Comparison of ENCODE assay signal across 23 cellular contexts in genomic region chr14:64782196-64782595, GRCh38.
"Had no signal": no experiment of that assay in that cellular context is flagged by ENCODE, and none has a peak within 500 bp of the region (broad histone marks: within the 10 kb centered on the region; RNA-seq: fewer than 3 reads in every experiment).

No MANE protein-coding gene starts in this region.

- H3K27ac Mint-ChIP-seq: mesothelial cell of epicardium, naive B cell had no signal

- DNase-seq: dermis blood vessel endothelial cell; dorsolateral prefrontal cortex; effector CD4-positive, alpha-beta T cell; effector memory CD4-positive, alpha-beta T cell; foreskin keratinocyte; heart left ventricle; hypothalamus; immature natural killer cell; islet precursor cell; kidney; kidney glomerular epithelial cell; left colon; left ventricle myocardium inferior; lower lobe of right lung; mesenchymal stem cell; mucosa of descending colon; naive B cell had no signal

- ATAC-seq: foreskin keratinocyte, gastroesophageal sphincter, heart left ventricle, left colon, left lobe of liver, lower lobe of right lung, mucosa of descending colon had no signal

- H3K4me1 Mint-ChIP-seq: immature natural killer cell, mesothelial cell of epicardium, naive B cell had no signal

- H3K4me3 Mint-ChIP-seq: immature natural killer cell, mesothelial cell of epicardium, naive B cell had no signal

- H3K9me3 ChIP-seq: esophagus muscularis mucosa, gastroesophageal sphincter, heart left ventricle, left ventricle myocardium inferior, lower lobe of right lung, mucosa of descending colon had no signal

- H3K4me1 ChIP-seq: foreskin keratinocyte, lower lobe of right lung had no signal

- H3K36me3 Mint-ChIP-seq: immature natural killer cell, naive B cell had no signal

- H3K4me3 ChIP-seq: coronary artery, dorsolateral prefrontal cortex, esophagus muscularis mucosa, gastroesophageal sphincter, heart left ventricle, hepatocyte, left ventricle myocardium inferior, lower lobe of right lung, mucosa of descending colon had no signal

- H3K79me2 ChIP-seq: hepatocyte had no signal

- H2AFZ ChIP-seq: hepatocyte had no signal

- H3K27ac ChIP-seq: coronary artery, dorsolateral prefrontal cortex, esophagus muscularis mucosa, foreskin keratinocyte, gastroesophageal sphincter, heart left ventricle, hepatocyte, left ventricle myocardium inferior, lower lobe of right lung had no signal

- H3K36me3 ChIP-seq: gastroesophageal sphincter, lower lobe of right lung had no signal

- H3K4me2 ChIP-seq: hepatocyte had no signal

- H3K27me3 ChIP-seq: dorsolateral prefrontal cortex, esophagus muscularis mucosa, foreskin keratinocyte, gastroesophageal sphincter, heart left ventricle, hepatocyte had no signal

- H3K9me3 Mint-ChIP-seq: immature natural killer cell, naive B cell had no signal
